In the genomic region with DNA sequence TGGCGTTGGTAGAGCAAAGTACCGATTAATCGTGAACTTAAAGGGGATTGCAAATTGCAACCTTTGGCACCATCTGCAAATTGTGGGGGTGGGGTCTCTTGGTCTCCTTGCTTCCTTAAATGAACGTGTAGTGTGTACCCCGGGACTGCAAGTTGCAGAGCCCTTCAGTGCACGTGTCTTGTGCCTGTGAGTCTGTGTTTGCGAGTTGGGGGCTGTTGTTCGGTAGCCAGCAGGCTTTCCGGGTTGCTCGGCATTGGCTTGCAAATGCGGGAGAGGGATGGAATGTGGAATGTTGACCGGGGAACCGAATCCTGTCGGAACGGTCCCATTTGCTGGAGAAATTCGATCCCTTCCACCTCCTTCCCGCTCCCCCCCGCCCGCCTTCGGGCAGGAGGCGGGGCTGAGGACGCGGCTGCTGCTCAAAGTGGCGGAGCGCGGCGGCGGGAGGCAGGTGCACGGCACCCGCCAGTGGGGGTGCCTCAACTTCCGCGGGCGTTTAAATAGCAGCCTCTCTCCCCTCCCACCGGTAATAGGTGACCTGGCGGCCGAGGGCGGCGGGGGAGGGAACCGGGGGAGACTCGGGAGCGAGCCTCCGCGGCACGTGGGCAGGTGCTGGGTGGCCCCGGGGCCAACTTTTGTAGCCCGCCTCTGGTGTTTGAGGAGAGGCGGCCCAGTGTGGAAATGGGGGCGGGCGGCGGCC, we compare ENCODE assay signal across 8 cellular contexts. TPM values are rescaled to one million over a fixed set of nuclear protein-coding genes. Genes with fewer than 3 reads are reported as not detected.
DNase-seq lines count a peak whose midpoint lies in the region; ATAC-seq lines count a peak whose summit lies in the region.

No MANE protein-coding gene starts in this region.

- DNase-seq in COLO668 (lab: John Stamatoyannopoulos, UW; ENCODE audit: unreplicated experiment) (peak; percentile 95), HT-29 (ENCODE audit: low spot score) (peak; percentile 85), NOMO-1 treated with DMSO at 0.1 percent for 48 hours (lab: John Stamatoyannopoulos, UW; ENCODE audit: unreplicated experiment) (peak; percentile 54), mesendoderm (peak; percentile 98)
- peak; percentile 66 for DNase-seq in activated CD8-positive, alpha-beta memory T cell treated with anti-CD3 and anti-CD28 coated beads, Interleukin-2, amount 50 U/mL, for 1 hour (ENCODE audit: extremely low read depth)
- peak; percentile 61 for DNase-seq in stimulated activated CD8-positive, alpha-beta memory T cell treated with anti-CD3 and anti-CD28 coated beads, Interleukin-15, amount 100 ng/mL, for 1 hour (ENCODE audit: low read depth)

- peak overlapping the region; percentile 39 for H2BK5ac ChIP-seq in mesendoderm (ENCODE audit: low read length)

- no peaks in the 10 kb centered on the region for H3K9me3 ChIP-seq in endocrine pancreas (ENCODE audit: control insufficient read depth, low read length)

- peak overlapping the region; percentile 100 for H3K27ac ChIP-seq in mesendoderm (ENCODE audit: low read depth, low read length)

- peak overlapping the region; percentile 70 for H2BK120ac ChIP-seq in mesendoderm (ENCODE audit: low read depth, low read length)

- H2AK5ac ChIP-seq in mesendoderm (ENCODE audit: low read length): no peak overlapping the region

- peak overlapping the region; percentile 80 for H3K9ac ChIP-seq in endocrine pancreas (ENCODE audit: control insufficient read depth, insufficient read depth, low read length)
- peak overlapping the region; percentile 79 for H3K9ac ChIP-seq in mesendoderm (ENCODE audit: low read length)

- H3K4me3 ChIP-seq in endocrine pancreas (ENCODE audit: control insufficient read depth, insufficient read depth, low read length) (peak overlapping the region; percentile 95), mesendoderm (ENCODE audit: low read length) (peak overlapping the region; percentile 66)

- H3K18ac ChIP-seq in mesendoderm (ENCODE audit: low read length): peak overlapping the region; percentile 97

- H3K79me2 ChIP-seq in mesendoderm (ENCODE audit: control insufficient read depth, insufficient read depth, low read length): peaks cover 22% of the 10 kb centered on the region

- H4K8ac ChIP-seq in mesendoderm (ENCODE audit: low read depth, low read length): no peak overlapping the region

- ATAC-seq in GM21360 (IDR thresholded peaks at IDR 0.05; ENCODE audit: unreplicated experiment): peak; percentile 42

- H3K4me1 ChIP-seq in endocrine pancreas (ENCODE audit: control insufficient read depth, insufficient read depth, low read length): peaks cover 17% of the 10 kb centered on the region
- H3K4me1 ChIP-seq in mesendoderm (ENCODE audit: control insufficient read depth, low read depth, low read length): no peaks in the 10 kb centered on the region

- no peaks in the 10 kb centered on the region for H3K36me3 ChIP-seq in endocrine pancreas (ENCODE audit: control insufficient read depth, insufficient read depth, low read length)
- H3K36me3 ChIP-seq in mesendoderm (ENCODE audit: control insufficient read depth, insufficient read depth, low read length): no peaks in the 10 kb centered on the region

- H3K56ac ChIP-seq in mesendoderm (ENCODE audit: low read length): peak overlapping the region; percentile 90

- H3K23ac ChIP-seq in mesendoderm (ENCODE audit: low read length): no peak overlapping the region

- H3K4me2 ChIP-seq in mesendoderm (ENCODE audit: low read length): peak overlapping the region; percentile 86

- peak overlapping the region; percentile 94 for H3K4ac ChIP-seq in mesendoderm (ENCODE audit: low read depth, low read length)

- no peaks in the 10 kb centered on the region for H3K79me1 ChIP-seq in mesendoderm (ENCODE audit: low read length)

- WGBS in mesendoderm (ENCODE audit: extremely low coverage, insufficient coverage, low lambda C conversion rate): no CpG with 5 or more reads among the region's 50 CpGs

- no peak overlapping the region for H4K5ac ChIP-seq in mesendoderm (ENCODE audit: low read length)

- H2BK15ac ChIP-seq in mesendoderm (replicated peaks; ENCODE audit: low read depth): peak overlapping the region; percentile 10

- H3K27me3 ChIP-seq in endocrine pancreas (ENCODE audit: control insufficient read depth, insufficient read depth, low read length): no peaks in the 10 kb centered on the region
- H3K27me3 ChIP-seq in mesendoderm (ENCODE audit: insufficient read depth, low read length, poor library complexity): no peaks in the 10 kb centered on the region

RNA-seq across cellular contexts. Expression of gene JADE1, which starts 1.5 kb away (rescaled TPM):
- total RNA-seq in HT-29 (2014; rRNA removed; shearing (Covaris generic)): 14.1 and 18.3 TPM in 2 replicates
- 28.4 TPM for polyA plus RNA-seq in mesendoderm (2013, experiment 1 of 2)
- 28.7 TPM for polyA plus RNA-seq in mesendoderm (2013, experiment 2 of 2)

Comparison
In these comparisons a context has a peak if more than half of its experiments do, and no peak if none do; other contexts are left out.
1. Peak in every context shown above with its lines: DNase-seq, ATAC-seq, H3K4me3 ChIP-seq and H3K27ac ChIP-seq.